In genomic region chr7:28920424-28920823, GRCh38 we compare ENCODE assay signal across 18 cellular contexts. TPM values are rescaled to one million over a fixed set of nuclear protein-coding genes. Genes with fewer than 3 reads are reported as not detected.
"Had no signal": no experiment of that assay in that cellular context is flagged by ENCODE, and none has a peak within 500 bp of the region (broad histone marks: within the 10 kb centered on the region; RNA-seq: fewer than 3 reads in every experiment).

No MANE protein-coding gene starts in this region.

- H2AFZ ChIP-seq: parathyroid adenoma had no signal

- H3K9me3 ChIP-seq: colonic mucosa, left ventricle myocardium inferior, lower lobe of right lung, prostate gland, right lobe of liver had no signal

- H3K4me1 ChIP-seq: colonic mucosa, foreskin keratinocyte, parathyroid adenoma had no signal

- H3K36me3 ChIP-seq: colonic mucosa, left ventricle myocardium inferior, lower lobe of right lung, prostate gland, right lobe of liver had no signal

- H3K4me3 ChIP-seq: colonic mucosa, left ventricle myocardium inferior, lower lobe of right lung, prostate gland, right lobe of liver had no signal

- ATAC-seq: foreskin keratinocyte; left cardiac atrium; lower lobe of right lung; natural killer cell treated with Interleukin-12 subunit alpha and Interleukin-12 subunit beta and Interleukin-15 and Interleukin-18, amount 100 ng/mL, for 72 hours; right lobe of liver had no signal

- FAIRE-seq: keratinocyte had no signal

- H3K27ac ChIP-seq: colonic mucosa, foreskin keratinocyte, left ventricle myocardium inferior, lower lobe of right lung, parathyroid adenoma, prostate gland, right lobe of liver had no signal

- H3K9ac ChIP-seq: parathyroid adenoma had no signal

- H3K27me3 ChIP-seq: colonic mucosa, foreskin keratinocyte, right lobe of liver had no signal

- H3K79me2 ChIP-seq: parathyroid adenoma had no signal

- DNase-seq: colonic mucosa; dermis blood vessel endothelial cell; erythroblast; immature natural killer cell; left cardiac atrium; left ventricle myocardium inferior; lower lobe of right lung; midbrain; occipital lobe; retina; right lobe of liver; stimulated activated naive CD4-positive, alpha-beta T cell treated with Interleukin-2 at 50 U/mL for 16 hours; trophoblast cell had no signal

RNA-seq across cellular contexts. Expression of gene TRIL, which starts 37.7 kb away (rescaled TPM):
- total RNA-seq: foreskin keratinocyte had no signal
- polyA plus RNA-seq: foreskin keratinocyte, immature natural killer cell had no signal
